ENCODE assay signal across 29 cellular contexts in genomic region chr11:134883484-134883883, GRCh38.
"Had no signal": no experiment of that assay in that cellular context is flagged by ENCODE, and none has a peak within 500 bp of the region (broad histone marks: within the 10 kb centered on the region; RNA-seq: fewer than 3 reads in every experiment).

No MANE protein-coding gene starts in this region.

- H3K4me1 Mint-ChIP-seq: stimulated activated effector memory CD8-positive, alpha-beta T cell treated with anti-CD3 and anti-CD28 coated beads, Interleukin-12 subunit alpha, Interleukin-12 subunit beta, amount 100 ng/mL, for 72 hours; stimulated activated memory B cell treated with anti-CD40 and anti-IgM and Interleukin-4, amounts not matched to agents 10 μg/mL and 1 μg/mL and 100 μg/mL, for 72 hours; stimulated activated naive B cell treated with anti-CD40 and anti-IgM and Interleukin-4, amounts not matched to agents 10 μg/mL and 1 μg/mL and 100 μg/mL, for 72 hours; stimulated activated naive CD8-positive, alpha-beta T cell treated with anti-CD3 and anti-CD28 coated beads, Interleukin-15, amount 100 ng/mL, for 72 hours had no signal

- ATAC-seq: stimulated activated effector memory CD8-positive, alpha-beta T cell treated with anti-CD3 and anti-CD28 coated beads, Interleukin-12 subunit alpha, Interleukin-12 subunit beta, amount 100 ng/mL, for 72 hours; stimulated activated memory B cell treated with anti-CD40 and anti-IgM and Interleukin-4, amounts not matched to agents 10 μg/mL and 1 μg/mL and 100 μg/mL, for 72 hours; stimulated activated naive B cell treated with anti-CD40 and anti-IgM and Interleukin-4, amounts not matched to agents 10 μg/mL and 1 μg/mL and 100 μg/mL, for 72 hours; stimulated activated naive CD8-positive, alpha-beta T cell treated with anti-CD3 and anti-CD28 coated beads, Interleukin-15, amount 100 ng/mL, for 72 hours; stimulated activated naive CD8-positive, alpha-beta T cell treated with anti-CD3 and anti-CD28 coated beads, Interleukin-15, Interleukin-2, amounts not matched to agents 100 U/mL and 50 U/mL, for 24 hours; upper lobe of right lung had no signal

- H3K27me3 ChIP-seq: testis, thyroid gland, upper lobe of left lung, upper lobe of right lung, vagina had no signal

- H3K27ac Mint-ChIP-seq: stimulated activated effector memory CD8-positive, alpha-beta T cell treated with anti-CD3 and anti-CD28 coated beads, Interleukin-12 subunit alpha, Interleukin-12 subunit beta, amount 100 ng/mL, for 72 hours; stimulated activated memory B cell treated with anti-CD40 and anti-IgM and Interleukin-4, amounts not matched to agents 10 μg/mL and 1 μg/mL and 100 μg/mL, for 72 hours; stimulated activated naive B cell treated with anti-CD40 and anti-IgM and Interleukin-4, amounts not matched to agents 10 μg/mL and 1 μg/mL and 100 μg/mL, for 72 hours; stimulated activated naive CD8-positive, alpha-beta T cell treated with anti-CD3 and anti-CD28 coated beads, Interleukin-15, amount 100 ng/mL, for 72 hours; stimulated activated naive CD8-positive, alpha-beta T cell treated with anti-CD3 and anti-CD28 coated beads, Interleukin-15, Interleukin-2, amounts not matched to agents 100 ng/mL and 50 ng/mL, for 24 hours; type B pancreatic cell had no signal

- H3K36me3 ChIP-seq: stomach, suprapubic skin, thoracic aorta, thyroid gland, tibial artery, tibial nerve, transverse colon, upper lobe of left lung, upper lobe of right lung, uterus, vagina had no signal

- H3K4me3 ChIP-seq: stomach, suprapubic skin, testis, thoracic aorta, thyroid gland, tibial artery, tibial nerve, transverse colon, upper lobe of left lung, upper lobe of right lung, uterus, vagina had no signal

- H3K36me3 Mint-ChIP-seq: stimulated activated effector memory CD8-positive, alpha-beta T cell treated with anti-CD3 and anti-CD28 coated beads, Interleukin-12 subunit alpha, Interleukin-12 subunit beta, amount 100 ng/mL, for 72 hours; stimulated activated memory B cell treated with anti-CD40 and anti-IgM and Interleukin-4, amounts not matched to agents 10 μg/mL and 1 μg/mL and 100 μg/mL, for 72 hours; stimulated activated naive B cell treated with anti-CD40 and anti-IgM and Interleukin-4, amounts not matched to agents 10 μg/mL and 1 μg/mL and 100 μg/mL, for 72 hours; type B pancreatic cell had no signal

- H3K4me1 ChIP-seq: stomach, suprapubic skin, testis, thyroid gland, tibial artery, tibial nerve, transverse colon, upper lobe of left lung, upper lobe of right lung, uterus, vagina had no signal

- H3K9me3 Mint-ChIP-seq: stimulated activated effector memory CD8-positive, alpha-beta T cell treated with anti-CD3 and anti-CD28 coated beads, Interleukin-12 subunit alpha, Interleukin-12 subunit beta, amount 100 ng/mL, for 72 hours; stimulated activated memory B cell treated with anti-CD40 and anti-IgM and Interleukin-4, amounts not matched to agents 10 μg/mL and 1 μg/mL and 100 μg/mL, for 72 hours; stimulated activated naive B cell treated with anti-CD40 and anti-IgM and Interleukin-4, amounts not matched to agents 10 μg/mL and 1 μg/mL and 100 μg/mL, for 72 hours; stimulated activated naive CD8-positive, alpha-beta T cell treated with anti-CD3 and anti-CD28 coated beads, Interleukin-15, Interleukin-2, amounts not matched to agents 100 ng/mL and 50 ng/mL, for 24 hours; type B pancreatic cell had no signal

- H3K27ac ChIP-seq: stomach, suprapubic skin, testis, thoracic aorta, thyroid gland, tibial artery, tibial nerve, transverse colon, upper lobe of left lung, upper lobe of right lung, uterus, vagina had no signal

- H3K4me3 Mint-ChIP-seq: stimulated activated effector memory CD8-positive, alpha-beta T cell treated with anti-CD3 and anti-CD28 coated beads, Interleukin-12 subunit alpha, Interleukin-12 subunit beta, amount 100 ng/mL, for 72 hours; stimulated activated memory B cell treated with anti-CD40 and anti-IgM and Interleukin-4, amounts not matched to agents 10 μg/mL and 1 μg/mL and 100 μg/mL, for 72 hours; stimulated activated naive B cell treated with anti-CD40 and anti-IgM and Interleukin-4, amounts not matched to agents 10 μg/mL and 1 μg/mL and 100 μg/mL, for 72 hours; stimulated activated naive CD8-positive, alpha-beta T cell treated with anti-CD3 and anti-CD28 coated beads, Interleukin-15, amount 100 ng/mL, for 72 hours; stimulated activated naive CD8-positive, alpha-beta T cell treated with anti-CD3 and anti-CD28 coated beads, Interleukin-15, Interleukin-2, amounts not matched to agents 100 ng/mL and 50 ng/mL, for 24 hours; type B pancreatic cell had no signal

- DNase-seq: stimulated activated CD4-positive, alpha-beta T cell treated with anti-CD3 and anti-CD28 coated beads, Interleukin-2, amount 100 ng/mL, for 48 hours; stimulated activated CD4-positive, alpha-beta T cell treated with anti-CD3 and anti-CD28 coated beads, Interleukin-4, amount 100 ng/mL, for 1 hour; stimulated activated CD4-positive, alpha-beta T cell treated with anti-CD3 and anti-CD28 coated beads, Interleukin-4, amount 100 ng/mL, for 24 hours; stimulated activated CD4-positive, alpha-beta T cell treated with anti-CD3 and anti-CD28 coated beads, Interleukin-4, amount 100 ng/mL, for 4 hours; stimulated activated CD8-positive, alpha-beta memory T cell treated with anti-CD3 and anti-CD28 coated beads, Interleukin-4, amount 100 ng/mL, for 48 hours; stimulated activated naive B cell treated with anti-CD40 and anti-IgM and Interleukin-4, amounts not matched to agents 10 μg/mL and 1 μg/mL and 100 μg/mL, for 72 hours; stimulated activated naive CD4-positive, alpha-beta T cell; stimulated activated naive CD4-positive, alpha-beta T cell treated with Interleukin-2 at 50 U/mL for 16 hours; stimulated activated naive CD8-positive, alpha-beta T cell treated with anti-CD3 and anti-CD28 coated beads, Interleukin-15, amount 100 ng/mL, for 72 hours; stimulated activated naive CD8-positive, alpha-beta T cell treated with anti-CD3 and anti-CD28 coated beads, Interleukin-15, Interleukin-2, amounts not matched to agents 100 U/mL and 50 U/mL, for 24 hours; stomach; substantia nigra; testis; thyroid gland; tibial artery; transverse colon; trophoblast cell; upper lobe of left lung; upper lobe of right lung; uterus had no signal

- FAIRE-seq: urothelium cell line had no signal

- H3K9me3 ChIP-seq: stomach, suprapubic skin, testis, thoracic aorta, thyroid gland, tibial artery, tibial nerve, transverse colon, upper lobe of left lung, upper lobe of right lung, uterus, vagina had no signal

- H3K27me3 Mint-ChIP-seq: stimulated activated memory B cell treated with anti-CD40 and anti-IgM and Interleukin-4, amounts not matched to agents 10 μg/mL and 1 μg/mL and 100 μg/mL, for 72 hours had no signal
